Comparison of ENCODE assay signal across 25 cellular contexts in the genomic region with DNA sequence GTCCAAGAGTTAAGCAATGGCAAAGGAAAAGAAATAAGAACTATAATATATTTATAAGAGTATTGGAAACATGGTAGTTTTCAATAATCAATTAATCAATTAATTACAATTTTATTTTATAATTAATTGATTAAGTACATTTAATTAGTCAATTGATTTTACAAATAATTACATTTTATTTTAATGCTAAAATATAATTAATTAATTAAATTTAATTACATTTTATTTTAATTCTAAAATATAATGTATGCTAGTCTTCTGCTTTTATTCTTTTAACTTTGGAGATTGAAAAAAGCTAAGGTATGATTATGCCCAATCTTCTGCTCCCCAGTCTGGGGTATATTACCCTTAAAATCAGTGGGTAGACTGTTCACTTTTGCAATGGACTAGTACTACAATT.
"Had no signal": no experiment of that assay in that cellular context is flagged by ENCODE, and none has a peak within 500 bp of the region (broad histone marks: within the 10 kb centered on the region; RNA-seq: fewer than 3 reads in every experiment).

No MANE protein-coding gene starts in this region.

- H3K4me3 ChIP-seq: left ventricle myocardium inferior, lung, neural progenitor cell, right atrium auricular region, right lobe of liver, stomach, testis, thyroid gland, transverse colon, upper lobe of left lung, vagina had no signal

- H3K36me3 ChIP-seq: left ventricle myocardium inferior, neutrophil, right atrium auricular region, right lobe of liver, stomach, thyroid gland, transverse colon, upper lobe of left lung, vagina had no signal

- ATAC-seq: natural killer cell; right lobe of liver; stimulated activated naive B cell treated with anti-CD40 and anti-IgM and Interleukin-4, amounts not matched to agents 10 μg/mL and 1 μg/mL and 100 μg/mL, for 72 hours; stimulated activated naive CD8-positive, alpha-beta T cell treated with anti-CD3 and anti-CD28 coated beads, Interleukin-15, Interleukin-2, amounts not matched to agents 100 U/mL and 50 U/mL, for 24 hours had no signal

- H3K27me3 ChIP-seq: neural progenitor cell, neutrophil, right atrium auricular region, right lobe of liver, stomach, testis, thyroid gland, transverse colon, upper lobe of left lung, vagina had no signal

- H3K4me1 ChIP-seq: left ventricle myocardium inferior, neural progenitor cell, right atrium auricular region, right lobe of liver, stomach, testis, thyroid gland, transverse colon, upper lobe of left lung, vagina had no signal

- DNase-seq: hypothalamus; immature natural killer cell; left ventricle myocardium inferior; mesendoderm; naive B cell; natural killer cell; nephron progenitor cell; occipital lobe; right lobe of liver; stimulated activated CD4-positive, alpha-beta T cell treated with anti-CD3 and anti-CD28 coated beads, Interleukin-12 subunit alpha, Interleukin-12 subunit beta, amount 100 ng/mL, for 4 hours; stimulated activated CD4-positive, alpha-beta T cell treated with anti-CD3 and anti-CD28 coated beads, Interleukin-15, amount 100 ng/mL, for 24 hours; stimulated activated CD4-positive, alpha-beta T cell treated with anti-CD3 and anti-CD28 coated beads, Interleukin-2, amount 100 ng/mL, for 24 hours; stimulated activated CD4-positive, alpha-beta T cell treated with anti-CD3 and anti-CD28 coated beads, Interleukin-4, amount 100 ng/mL, for 1 hour; stimulated activated naive B cell treated with anti-CD40 and anti-IgM and Interleukin-4, amounts not matched to agents 10 μg/mL and 1 μg/mL and 100 μg/mL, for 72 hours; stimulated activated naive CD8-positive, alpha-beta T cell treated with anti-CD3 and anti-CD28 coated beads, Interleukin-15, Interleukin-2, amounts not matched to agents 100 U/mL and 50 U/mL, for 24 hours; stomach; testis; thyroid gland; transverse colon; upper lobe of left lung had no signal

- H3K9me3 ChIP-seq: left ventricle myocardium inferior, neutrophil, right atrium auricular region, right lobe of liver, stomach, testis, thyroid gland, transverse colon, upper lobe of left lung, vagina had no signal

- H3K27ac ChIP-seq: left ventricle myocardium inferior, neural progenitor cell, neutrophil, right atrium auricular region, right lobe of liver, stomach, testis, thyroid gland, transverse colon, upper lobe of left lung, vagina had no signal
